ENCODE assay signal across 11 cellular contexts in genomic region chr2:37583867-37584266, GRCh38.
A peak's percentile ranks its signal among the peaks of the same experiment; 100 is the strongest.
DNase-seq lines count a peak whose midpoint lies in the region; ATAC-seq, FAIRE-seq and TF ChIP-seq lines count a peak whose summit lies in the region.
"Had no signal": no experiment of that assay in that cellular context is flagged by ENCODE, and none has a peak within 500 bp of the region (broad histone marks: within the 10 kb centered on the region; RNA-seq: fewer than 3 reads in every experiment).

No MANE protein-coding gene starts in this region.

- ATAC-seq in SK-N-SH treated with all-trans-retinoic acid at 6 μM for 48 hours (peak; percentile 63), upper lobe of right lung (no peak), HG02759 (IDR thresholded peaks at IDR 0.05; ENCODE audit: unreplicated experiment) (no peak)

- peak overlapping the region; percentile 4 for H2AFZ ChIP-seq in endothelial cell of umbilical vein (ENCODE audit: low read depth, low read length)

- H3K27me3 ChIP-seq in endothelial cell of umbilical vein (ENCODE audit: control insufficient read depth in 2 of 2, insufficient read depth in 2 of 2, low read length in 2 of 2) (no peaks in the 10 kb centered on the region), upper lobe of right lung (no peaks in the 10 kb centered on the region)

- dilution Hi-C loops in endothelial cell of umbilical vein (cut with MboI; ENCODE audit: extremely low pct_ligation_motif_present, low sequenced_read_pairs), result no loop called here

- no peak for TF ChIP-seq CTCF in endothelial cell of umbilical vein (IDR thresholded peaks at IDR 0.05; ENCODE audit: extremely low read depth in 1 of 2, insufficient read depth in 1 of 2, low read depth in 1 of 2, low read length in 2 of 2)
- no peak for TF ChIP-seq CTCF in upper lobe of right lung (IDR thresholded peaks at IDR 0.05)

- H4K20me1 ChIP-seq in endothelial cell of umbilical vein (replicated peaks; ENCODE audit: control insufficient read depth, extremely low read depth, insufficient read depth, low read length), result no peaks in the 10 kb centered on the region

- intact Hi-C loops in endothelial cell of umbilical vein (cut with micrococcal nuclease), result loop anchor here (1.0 kb wide), 1 partner anchor 23 kb away; no protein-coding TSS in a partner anchor
- intact Hi-C loops in upper lobe of right lung (cut with DNase I), result no loop called here

- peak overlapping the region; percentile 32 for H3K4me2 ChIP-seq in endothelial cell of umbilical vein (ENCODE audit: insufficient read depth, low read length)

- H3K36me3 ChIP-seq in endothelial cell of umbilical vein (ENCODE audit: control insufficient read depth in 2 of 2, extremely low read depth in 1 of 2, insufficient read depth in 2 of 2, low read length in 2 of 2), result no peaks in the 10 kb centered on the region
- no peaks in the 10 kb centered on the region for H3K36me3 ChIP-seq in upper lobe of right lung

- DNase-seq in Daoy (ENCODE audit: low read depth) (peak; percentile 75), endothelial cell of umbilical vein (ENCODE audit: low read depth, low spot score) (peak; percentile 79), renal cortical epithelial cell (ENCODE audit: low read depth) (peak; percentile 69), upper lobe of right lung (no peak), GDM1 (lab: John Stamatoyannopoulos, UW) (no peak)
- DNase-seq in stimulated activated CD4-positive, alpha-beta T cell treated with anti-CD3 and anti-CD28 coated beads, Interleukin-2, amount 100 ng/mL, for 24 hours, result no peak
- DNase-seq: GOT3, NCI-H1048, posterior cingulate gyrus had no signal

- H3K79me2 ChIP-seq in endothelial cell of umbilical vein (ENCODE audit: control insufficient read depth, insufficient read depth, low read length), result no peaks in the 10 kb centered on the region

- TF ChIP-seq POLR2A in endothelial cell of umbilical vein (IDR thresholded peaks at IDR 0.05; ENCODE audit: low read depth, low read length), result no peak

- no TSS peak for BruUV-seq in endothelial cell of umbilical vein (replicated peaks; lab: Mats Ljungman, UMichigan)

- no peaks in the 10 kb centered on the region for H3K9me3 ChIP-seq in endothelial cell of umbilical vein (replicated peaks; ENCODE audit: control insufficient read depth, insufficient read depth, low read length)
- no peaks in the 10 kb centered on the region for H3K9me3 ChIP-seq in upper lobe of right lung

- H3K27ac ChIP-seq in endothelial cell of umbilical vein (ENCODE audit: insufficient read depth, low read depth, low read length), result peak overlapping the region; percentile 45
- no peak overlapping the region for H3K27ac ChIP-seq in upper lobe of right lung

- H3K9me1 ChIP-seq in endothelial cell of umbilical vein (replicated peaks; ENCODE audit: control insufficient read depth, extremely low read depth, insufficient read depth, low read length), result no peaks in the 10 kb centered on the region

- POLR2A ChIA-PET in endothelial cell of umbilical vein (lab: Charles Lee), result no interaction called here

- H3K4me3 ChIP-seq in endothelial cell of umbilical vein (replicated peaks in 1 of 3; ENCODE audit: insufficient read depth in 1 of 3, low read depth in 1 of 3, low read length in 3 of 3) (no peak overlapping the region), upper lobe of right lung (no peak overlapping the region)

- CTCF ChIA-PET in endothelial cell of umbilical vein (lab: Charles Lee), result interaction anchor here (0.9 to 6.6 kb wide), 4 partner anchors 30 to 294 kb away, joined by 3 to 33 read pairs (median 6); no protein-coding TSS in a partner anchor

- no peak for FAIRE-seq in endothelial cell of umbilical vein (lab: Jason Lieb, UNC)

- peaks cover 67% of the 10 kb centered on the region for H3K4me1 ChIP-seq in endothelial cell of umbilical vein (ENCODE audit: control insufficient read depth, extremely low read depth, insufficient read depth, low read length)
- peaks cover 42% of the 10 kb centered on the region for H3K4me1 ChIP-seq in upper lobe of right lung

- H3K9ac ChIP-seq in endothelial cell of umbilical vein (replicated peaks; ENCODE audit: extremely low read depth, insufficient read depth, low read length), result peak overlapping the region; percentile 2

TF ChIP-seq in SK-N-SH treated with all-trans-retinoic acid at 6 μM for 48 hours, 23 proteins besides CTCF, POLR2A, EP300 and RAD21 (continues in another document):
- TF ChIP-seq CSDC2 (CRISPR knock-in tag; IDR thresholded peaks at IDR 0.05) (peak; percentile 82; the same call in 1 of the 2 replicates), PPARA (CRISPR knock-in tag; IDR thresholded peaks at IDR 0.05; ENCODE audit: borderline replicate concordance) (no peak), ZFP3 (CRISPR knock-in tag; IDR thresholded peaks at IDR 0.05) (0 out of 2 replicates have a peak, but pooled peaks have one; percentile 44), GLIS3 (CRISPR knock-in tag; IDR thresholded peaks at IDR 0.05) (peak; percentile 51; the same call in 1 of the 2 replicates), TCF4 (CRISPR knock-in tag; IDR thresholded peaks at IDR 0.05; ENCODE audit: borderline replicate concordance) (no peak), ISL1 (CRISPR knock-in tag; IDR thresholded peaks at IDR 0.05) (peak; percentile 95), CREB5 (CRISPR knock-in tag; IDR thresholded peaks at IDR 0.05; ENCODE audit: low read depth) (peak; percentile 66), ZC3H10 (CRISPR knock-in tag; IDR thresholded peaks at IDR 0.05) (peak; percentile 74; the same call in 1 of the 2 replicates), SNAI2 (CRISPR knock-in tag; IDR thresholded peaks at IDR 0.05) (0 out of 2 replicates have a peak, but pooled peaks have one; percentile 56), ZNF8 (CRISPR knock-in tag; IDR thresholded peaks at IDR 0.05) (0 out of 2 replicates have a peak, but pooled peaks have one; percentile 33), ZNF565 (CRISPR knock-in tag; conservative IDR thresholded peaks at IDR 0.05; ENCODE audit: low read depth) (no peak)

TF ChIP-seq in endothelial cell of umbilical vein, 7 proteins besides CTCF, POLR2A, EP300 and RAD21:
- TF ChIP-seq MYC (IDR thresholded peaks at IDR 0.05; ENCODE audit: low read depth, low read length), result no peak
- peak; percentile 83 for TF ChIP-seq FOS (IDR thresholded peaks at IDR 0.05; ENCODE audit: borderline replicate concordance, insufficient read depth, low read length)
- TF ChIP-seq MAX (IDR thresholded peaks at IDR 0.05; ENCODE audit: insufficient read depth, insufficient read length), result no peak
- TF ChIP-seq GATA2 (IDR thresholded peaks at IDR 0.05; ENCODE audit: insufficient read depth, insufficient read length, low read depth, low read length), result no peak
- TF ChIP-seq POLR2AphosphoS5 (IDR thresholded peaks at IDR 0.05; ENCODE audit: insufficient read depth, low read depth, low read length), result no peak
- peak; percentile 78 for TF ChIP-seq JUN (IDR thresholded peaks at IDR 0.05; ENCODE audit: borderline replicate concordance, insufficient read depth, insufficient read length, low read depth)
- TF ChIP-seq EZH2 (IDR thresholded peaks at IDR 0.05; ENCODE audit: borderline replicate concordance, low read depth, low read length, severe bottlenecking), result no peak

Comparison
In these comparisons a context has a peak if more than half of its experiments do, and no peak if none do; other contexts are left out.
1. DNase-seq: peak in Daoy (single experiment), endothelial cell of umbilical vein (single experiment) and renal cortical epithelial cell (single experiment); none in stimulated activated CD4-positive, alpha-beta T cell treated with anti-CD3 and anti-CD28 coated beads, Interleukin-2, amount 100 ng/mL, for 24 hours (0 of 2), upper lobe of right lung (single experiment) and GDM1 (single experiment).